Comparison of ENCODE assay signal across 8 cellular contexts in genomic region chr7:141557831-141558531, GRCh38. TPM values are rescaled to one million over a fixed set of nuclear protein-coding genes. Genes with fewer than 3 reads are reported as not detected.
DNase-seq lines count a peak whose midpoint lies in the region; ATAC-seq and TF ChIP-seq lines count a peak whose summit lies in the region.
"Not testable (repeated sequence)": the region's sequence is repeated elsewhere in the genome, so short reads cannot be mapped to it uniquely, and the experiment has no call there.

No MANE protein-coding gene starts in this region.

- POLR2A ChIA-PET in activated CD4-positive, alpha-beta memory T cell treated with anti-CD3 and anti-CD28 coated beads, Interleukin-2, amount 10 ng/mL, durations not matched to agents 7 days and 5 days (lab: Charles Lee): interaction anchor here (0.6 to 2.0 kb wide), 7 partner anchors 9 to 1250 kb away, joined by 3 to 5 read pairs (median 3); partner anchors contain the start of genes DENND11 and SSBP1

- peak overlapping the region; percentile 55 for H3K4me3 Mint-ChIP-seq in activated CD4-positive, alpha-beta memory T cell treated with anti-CD3 and anti-CD28 coated beads, Interleukin-2, amount 10 ng/mL, durations not matched to agents 7 days and 5 days

- not testable (repeated sequence) for H3K27me3 ChIP-seq in ACC112 (ENCODE audit: insufficient read depth, low read length); MG63; gastrocnemius medialis

- H3K36me3 Mint-ChIP-seq in activated CD4-positive, alpha-beta memory T cell treated with anti-CD3 and anti-CD28 coated beads, Interleukin-2, amount 10 ng/mL, durations not matched to agents 7 days and 5 days (ENCODE audit: low read depth): peaks cover 84% of the 10 kb centered on the region

- TF ChIP-seq CTCF in astrocyte of the cerebellum (IDR thresholded peaks at IDR 0.05; ENCODE audit: low read depth, low read length, missing control alignments); foreskin fibroblast (IDR thresholded peaks at IDR 0.05; ENCODE audit: low read depth, low read length); gastrocnemius medialis (IDR thresholded peaks at IDR 0.05 in 4 of 5, conservative IDR thresholded peaks at IDR 0.05 in 1 of 5): not testable (repeated sequence)

- in situ Hi-C loops in astrocyte of the cerebellum (cut with HindIII; ENCODE audit: low sequenced_read_pairs); gastrocnemius medialis (cut with MboI; ENCODE audit: low sequenced_read_pairs in 4 of 4): not testable (repeated sequence)

- not testable (repeated sequence) for H2AFZ ChIP-seq in ACC112 (ENCODE audit: low read length, unreplicated experiment)

- peak; percentile 7 for DNase-seq in MG63
- peak; percentile 48 for DNase-seq in activated CD4-positive, alpha-beta memory T cell treated with anti-CD3 and anti-CD28 coated beads, Interleukin-2, amount 10 ng/mL, durations not matched to agents 7 days and 5 days
- DNase-seq in astrocyte of the cerebellum (ENCODE audit: low read depth): peak; percentile 64
- DNase-seq in foreskin fibroblast: peak; percentile 50 to 65
- not testable (repeated sequence) for DNase-seq in gastrocnemius medialis

- H3K4me1 ChIP-seq in ACC112 (ENCODE audit: control insufficient read depth, insufficient read depth, low read length, unreplicated experiment): peaks cover 11% of the 10 kb centered on the region
- H3K4me1 ChIP-seq in gastrocnemius medialis: peaks cover 0 to 18% of the 10 kb centered on the region in 2 donors

- peak overlapping the region; percentile 92 for H3K27ac Mint-ChIP-seq in activated CD4-positive, alpha-beta memory T cell treated with anti-CD3 and anti-CD28 coated beads, Interleukin-2, amount 10 ng/mL, durations not matched to agents 7 days and 5 days

- H3K4me3 ChIP-seq in ACC112 (ENCODE audit: low read depth, low read length); MG63; astrocyte of the cerebellum (ENCODE audit: low read depth, low read length); foreskin fibroblast (ENCODE audit: low read depth in 1 of 2, low read length in 2 of 2); gastrocnemius medialis: not testable (repeated sequence)

- peak; percentile 47 for ATAC-seq in GM18867 (IDR thresholded peaks at IDR 0.05; ENCODE audit: unreplicated experiment)
- ATAC-seq in HG02852 (IDR thresholded peaks at IDR 0.05; ENCODE audit: unreplicated experiment): peak; percentile 41
- peak; percentile 8 to 15 for ATAC-seq in gastrocnemius medialis

- CTCF ChIA-PET in activated CD4-positive, alpha-beta memory T cell treated with anti-CD3 and anti-CD28 coated beads, Interleukin-2, amount 10 ng/mL, durations not matched to agents 7 days and 5 days (lab: Charles Lee): interaction anchor here (1.3 to 1.5 kb wide), 3 partner anchors 9 to 180 kb away, joined by 3 to 6 read pairs (median 3); partner anchors contain the start of gene SSBP1

- not testable (repeated sequence) for H3K9me3 Mint-ChIP-seq in activated CD4-positive, alpha-beta memory T cell treated with anti-CD3 and anti-CD28 coated beads, Interleukin-2, amount 10 ng/mL, durations not matched to agents 7 days and 5 days

- not testable (repeated sequence) for H3K9me3 ChIP-seq in MG63, gastrocnemius medialis

- peaks cover 16% of the 10 kb centered on the region for H3K79me2 ChIP-seq in ACC112 (ENCODE audit: control insufficient read depth, insufficient read depth, low read length, unreplicated experiment)

- H3K4me1 Mint-ChIP-seq in activated CD4-positive, alpha-beta memory T cell treated with anti-CD3 and anti-CD28 coated beads, Interleukin-2, amount 10 ng/mL, durations not matched to agents 7 days and 5 days: peaks cover 57% of the 10 kb centered on the region

- intact Hi-C loops in gastrocnemius medialis (cut with DNase I; ENCODE audit: low total_unique reads): not testable (repeated sequence)

- not testable (repeated sequence) for TF ChIP-seq POLR2A in gastrocnemius medialis (IDR thresholded peaks at IDR 0.05)

- peaks cover 20% of the 10 kb centered on the region for H3K36me3 ChIP-seq in ACC112 (ENCODE audit: insufficient read depth, low read length)
- H3K36me3 ChIP-seq in MG63, gastrocnemius medialis: not testable (repeated sequence)

- H3K27ac ChIP-seq in ACC112 (ENCODE audit: low read depth, low read length): peak overlapping the region; percentile 37
- H3K27ac ChIP-seq in gastrocnemius medialis: peak overlapping the region; percentile 34 to 83 (median 70)

- H3K27me3 Mint-ChIP-seq in activated CD4-positive, alpha-beta memory T cell treated with anti-CD3 and anti-CD28 coated beads, Interleukin-2, amount 10 ng/mL, durations not matched to agents 7 days and 5 days: not testable (repeated sequence)

RNA-seq across cellular contexts. Expression of gene AGK, which starts 6.8 kb away (rescaled TPM):
- 18.0 and 23.3 TPM in 2 replicates for total RNA-seq in MG63 (2014; rRNA removed; shearing (Covaris generic); ENCODE audit: low replicate concordance)
- 10 to 100 TPM; 46.9 to 50.4 TPM for total RNA-seq in activated CD4-positive, alpha-beta memory T cell treated with anti-CD3 and anti-CD28 coated beads, Interleukin-2, amount 10 ng/mL, durations not matched to agents 7 days and 5 days
- total RNA-seq in gastrocnemius medialis: 10 to 100 TPM in 2 of 4 donors, 1 to 10 TPM in 2; 6.5 to 17.1 (median 11.5) TPM
